21 cellular contexts compared by ENCODE assay signal in the genomic region with DNA sequence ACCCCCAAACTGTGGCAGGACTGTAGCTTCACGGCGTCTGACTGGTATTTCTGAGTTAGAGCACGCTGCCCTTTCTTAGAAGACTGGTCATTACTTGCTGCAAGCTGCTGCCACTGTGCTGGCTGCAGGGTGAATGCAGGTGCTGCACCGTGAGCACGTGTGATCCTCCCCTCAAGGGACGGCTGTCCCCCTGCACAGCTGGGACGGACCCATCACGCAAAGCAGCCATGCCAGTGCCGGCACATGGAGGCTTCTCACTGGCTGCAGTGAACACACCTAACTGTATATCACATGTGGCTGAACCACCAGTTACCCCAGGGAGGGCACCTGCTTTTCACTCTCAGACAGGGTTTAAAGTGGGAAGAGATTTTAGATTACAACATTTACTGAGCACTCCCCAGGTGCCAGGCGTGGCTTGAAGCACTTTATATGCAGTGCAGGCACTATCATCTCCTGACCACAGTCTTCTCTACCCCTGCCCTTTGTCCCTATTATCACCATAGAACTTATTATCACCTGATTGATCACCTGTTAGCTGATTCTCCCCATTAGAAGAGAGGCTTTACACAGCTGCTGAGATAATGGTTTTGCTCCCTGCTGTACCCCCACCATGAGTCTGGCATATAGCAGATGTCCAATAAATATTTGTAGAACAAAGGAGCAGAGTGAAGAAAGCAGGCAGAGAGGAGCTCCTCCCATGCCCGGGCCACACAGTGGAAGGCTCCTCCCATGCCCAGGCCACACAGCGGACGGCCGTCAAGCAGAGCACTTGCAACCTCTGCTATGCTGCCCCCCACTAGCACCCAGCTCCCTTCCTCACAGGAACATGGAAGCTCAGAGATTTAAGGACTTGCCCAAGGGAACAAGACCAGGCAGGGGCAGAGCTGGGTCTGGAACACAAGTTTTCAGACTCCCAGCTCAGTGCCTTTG. TPM values are rescaled to one million over a fixed set of nuclear protein-coding genes. Genes with fewer than 3 reads are reported as not detected.
DNase-seq lines count a peak whose midpoint lies in the region; ATAC-seq, FAIRE-seq and TF ChIP-seq lines count a peak whose summit lies in the region.
"Had no signal": no experiment of that assay in that cellular context is flagged by ENCODE, and none has a peak within 500 bp of the region (broad histone marks: within the 10 kb centered on the region; RNA-seq: fewer than 3 reads in every experiment).

No MANE protein-coding gene starts in this region.

- H3K14ac ChIP-seq in neuronal stem cell (ENCODE audit: low read length), result no peak overlapping the region

- H3F3A ChIP-seq in GM23248 (ENCODE audit: insufficient read depth), result no peaks in the 10 kb centered on the region

- H4K91ac ChIP-seq in neuronal stem cell (ENCODE audit: low read depth, low read length, poor library complexity), result no peak overlapping the region

- H2BK5ac ChIP-seq in neuronal stem cell (ENCODE audit: low read length), result no peak overlapping the region

- no peak overlapping the region for H3K27ac ChIP-seq in GM12878 (ENCODE audit: control insufficient read depth, insufficient read depth)
- no peak overlapping the region for H3K27ac ChIP-seq in neuronal stem cell (replicated peaks; ENCODE audit: low read length)
- H3K27ac ChIP-seq in GM23248, result no peak overlapping the region
- no peak overlapping the region for H3K27ac ChIP-seq in heart right ventricle
- H3K27ac ChIP-seq: coronary artery, sigmoid colon had no signal

- H3K79me2 ChIP-seq in GM12878 (ENCODE audit: control insufficient read depth, insufficient read depth, low read length) (no peaks in the 10 kb centered on the region), GM23248 (ENCODE audit: insufficient read depth) (no peaks in the 10 kb centered on the region)

- H3K4me1 ChIP-seq in GM12878 (ENCODE audit: control insufficient read depth, insufficient read depth, low read length) (no peaks in the 10 kb centered on the region), neuronal stem cell (ENCODE audit: control insufficient read depth in 2 of 2, insufficient read depth in 1 of 2, low read depth in 1 of 2, low read length in 2 of 2) (no peaks in the 10 kb centered on the region), GM23248 (ENCODE audit: insufficient read depth) (no peaks in the 10 kb centered on the region), heart right ventricle (peaks cover 0 to 25% (median 0%) of the 10 kb centered on the region in 9 donors)
- H3K4me1 ChIP-seq: sigmoid colon had no signal

- H3K36me3 ChIP-seq in H7 (replicated peaks; ENCODE audit: control insufficient read depth, insufficient read depth, low read length) (peaks cover 31% of the 10 kb centered on the region), GM12878 (ENCODE audit: control insufficient read depth in 2 of 2, insufficient read depth in 2 of 2, low read length in 1 of 2) (peaks cover 44 to 47% of the 10 kb centered on the region in 2 experiments), neuronal stem cell (replicated peaks in 1 of 2; ENCODE audit: control insufficient read depth in 2 of 2, insufficient read depth in 2 of 2, low read length in 2 of 2) (peaks cover 29 to 74% of the 10 kb centered on the region in 2 donors), GM23248 (ENCODE audit: low read depth) (peaks cover 43% of the 10 kb centered on the region), heart right ventricle (peaks cover 0 to 86% (median 60%) of the 10 kb centered on the region in 9 donors)

- no peak for FAIRE-seq in GM12878 (lab: Jason Lieb, UNC)
- FAIRE-seq: RCC 7860 had no signal

- no peak for TF ChIP-seq RAD21 in GM12878 (IDR thresholded peaks at IDR 0.05; ENCODE audit: insufficient read depth, low read depth, low read length)

- TF ChIP-seq CTCF in GM12878 (IDR thresholded peaks at IDR 0.05 in 2 of 3, conservative IDR thresholded peaks at IDR 0.05 in 1 of 3; ENCODE audit: control insufficient read depth in 2 of 3, extremely low read depth in 1 of 3, insufficient read depth in 1 of 3, low read depth in 3 of 3, low read length in 3 of 3) (no peak), heart right ventricle (IDR thresholded peaks at IDR 0.05) (no peak)

- H3K4me3 ChIP-seq in H7 (ENCODE audit: insufficient read depth, low read depth, low read length) (no peak overlapping the region), GM12878 (no peak overlapping the region), neuronal stem cell (ENCODE audit: low read length in 2 of 2) (peak overlapping the region in 1 of 2 donors; percentile 66), GM23248 (no peak overlapping the region), heart right ventricle (no peak overlapping the region)
- H3K4me3 ChIP-seq: coronary artery, sigmoid colon had no signal

- H3K79me1 ChIP-seq in neuronal stem cell (ENCODE audit: low read depth, low read length), result no peaks in the 10 kb centered on the region

- no peaks in the 10 kb centered on the region for H3K9me2 ChIP-seq in GM23248 (ENCODE audit: insufficient read depth)

- RAD21 ChIA-PET in GM12878 (lab: Charles Lee; ENCODE audit: unreplicated experiment), result interaction anchor here (0.5 kb wide), 1 partner anchor 1749 kb away, joined by 4 read pairs; no protein-coding TSS in a partner anchor

- ATAC-seq in GM12878 (no peak), heart right ventricle (no peak)
- ATAC-seq: HCT116, WTC11 had no signal

- no peaks in the 10 kb centered on the region for H3K9me3 ChIP-seq in GM12878 (replicated peaks; ENCODE audit: control insufficient read depth, insufficient read depth, low read length)
- H3K9me3 ChIP-seq in neuronal stem cell (replicated peaks in 1 of 2; ENCODE audit: control insufficient read depth in 2 of 2, insufficient read depth in 1 of 2, low read depth in 1 of 2, low read length in 2 of 2), result no peaks in the 10 kb centered on the region
- H3K9me3 ChIP-seq in GM23248 (ENCODE audit: low read depth), result no peaks in the 10 kb centered on the region
- H3K9me3 ChIP-seq in heart right ventricle, result no peaks in the 10 kb centered on the region
- H3K9me3 ChIP-seq: sigmoid colon had no signal

- H2BK120ac ChIP-seq in neuronal stem cell (ENCODE audit: low read depth, low read length), result no peak overlapping the region

- H3K9ac ChIP-seq in GM12878 (ENCODE audit: control insufficient read depth, insufficient read depth, low read length) (no peak overlapping the region), neuronal stem cell (ENCODE audit: low read depth, low read length, poor library complexity) (peak overlapping the region; percentile 78), GM23248 (no peak overlapping the region)

- H2AK5ac ChIP-seq in neuronal stem cell (ENCODE audit: low read depth, low read length), result no peak overlapping the region

- H2AFZ ChIP-seq in GM12878 (ENCODE audit: control insufficient read depth, low read depth, low read length) (no peak overlapping the region), neuronal stem cell (ENCODE audit: low read length) (no peak overlapping the region), GM23248 (no peak overlapping the region)

- CTCF ChIA-PET in GM12878 (lab: Yijun Ruan, JAX), result interaction anchor here (0.8 to 1.5 kb wide), 2 partner anchors 8 to 86 kb away, joined by 3 to 8 read pairs; no protein-coding TSS in a partner anchor

- BruUV-seq in GM12878 (replicated peaks; lab: Mats Ljungman, UMichigan), result no TSS peak

- 91% methylated on average over 14 of the region's 14 CpGs for WGBS in GM12878 (ENCODE audit: insufficient coverage, insufficient replicate concordance, low lambda C conversion rate, missing lambda C conversion rate)
- WGBS in neuronal stem cell (ENCODE audit: extremely low coverage in 2 of 2, insufficient read length in 2 of 2, insufficient replicate concordance in 1 of 2), 2 donors, result no CpG with 5 or more reads among the region's 14 CpGs
- WGBS in GM23248 (ENCODE audit: low coverage in 1 of 2, low lambda C conversion rate in 2 of 2, missing lambda C conversion rate in 2 of 2), 2 experiments, result 83 to 86% methylated on average over 14 of the region's 14 CpGs
- WGBS in heart right ventricle, 2 donors, result 85 to 87% methylated on average over 14 of the region's 14 CpGs

- SMC1A ChIA-PET in GM12878 (lab: Charles Lee; ENCODE audit: uncharacterized antibody, unreplicated experiment), result interaction anchor here (0.9 to 1.2 kb wide), 2 partner anchors 8 to 46 kb away, joined by 3 read pairs; no protein-coding TSS in a partner anchor

- no peak overlapping the region for H2BK15ac ChIP-seq in neuronal stem cell (ENCODE audit: low read length)

- H3K18ac ChIP-seq in neuronal stem cell (ENCODE audit: low read length), result no peak overlapping the region

- H4K20me1 ChIP-seq in GM12878 (ENCODE audit: control insufficient read depth, insufficient read depth) (no peaks in the 10 kb centered on the region), GM23248 (ENCODE audit: insufficient read depth) (no peaks in the 10 kb centered on the region)

- no peaks in the 10 kb centered on the region for H3K27me3 ChIP-seq in H7 (ENCODE audit: control insufficient read depth, insufficient read depth, low read length)
- H3K27me3 ChIP-seq in GM12878 (replicated peaks in 1 of 2; ENCODE audit: control insufficient read depth in 2 of 2, insufficient read depth in 2 of 2, low read length in 1 of 2), result no peaks in the 10 kb centered on the region
- H3K27me3 ChIP-seq in neuronal stem cell (ENCODE audit: control insufficient read depth in 3 of 3, insufficient read depth in 3 of 3, low read depth in 1 of 3, low read length in 3 of 3), result no peaks in the 10 kb centered on the region
- H3K27me3 ChIP-seq in GM23248 (replicated peaks; ENCODE audit: insufficient read depth), result no peaks in the 10 kb centered on the region
- no peaks in the 10 kb centered on the region for H3K27me3 ChIP-seq in heart right ventricle
- H3K27me3 ChIP-seq: sigmoid colon had no signal

- in situ Hi-C loops in GM12878 (cut with MboI) (no loop called here), GM23248 (cut with MboI) (no loop called here)

- no peak overlapping the region for H2BK12ac ChIP-seq in neuronal stem cell (ENCODE audit: low read length)

- intact Hi-C loops in GM12878 (cut with micrococcal nuclease; ENCODE audit: unreplicated experiment), result no loop called here
- intact Hi-C loops in heart right ventricle (cut with DNase I), result no loop called here

- no peak overlapping the region for H3K4ac ChIP-seq in neuronal stem cell (ENCODE audit: low read length)

- peak; percentile 19 for DNase-seq in H7
- DNase-seq in NCI-H187 (lab: John Stamatoyannopoulos, UW), result peak; percentile 51 to 84
- no peak for DNase-seq in GM12878 (ENCODE audit: low read depth, low spot score)
- no peak for DNase-seq in neuronal stem cell (ENCODE audit: low spot score)
- DNase-seq in DMS 273 treated with DMSO at 0.1 percent for 48 hours (lab: John Stamatoyannopoulos, UW), result no peak
- DNase-seq in GM23248, result no peak
- no peak for DNase-seq in heart right ventricle
- DNase-seq: activated CD4-positive, alpha-beta memory T cell treated with anti-CD3 and anti-CD28 coated beads, Interleukin-2, amount 10 ng/mL, durations not matched to agents 7 days and 5 days; activated T-cell treated with anti-CD3 and anti-CD28 coated beads, Interleukin-2, amount 50 U/mL, for 4 hours; Calu3; Kasumi-1; NCI-H526 treated with DMSO at 0.1 percent for 48 hours; sigmoid colon; stimulated activated CD4-positive, alpha-beta T cell treated with anti-CD3 and anti-CD28 coated beads, Interleukin-1b, Interleukin-23, amount 100 ng/mL, for 48 hours; substantia nigra had no signal

- TF ChIP-seq POLR2A in GM12878 (IDR thresholded peaks at IDR 0.05; ENCODE audit: low read depth, low read length), result peak; percentile 57

- TF ChIP-seq EP300 in GM12878 (IDR thresholded peaks at IDR 0.05; ENCODE audit: borderline replicate concordance in 1 of 2, control insufficient read depth in 1 of 2, low read depth in 2 of 2, low read length in 2 of 2), result no peak

- no peak overlapping the region for H4K8ac ChIP-seq in neuronal stem cell (ENCODE audit: low read depth, low read length)

- H3K4me2 ChIP-seq in GM12878 (ENCODE audit: control insufficient read depth, insufficient read depth) (no peak overlapping the region), neuronal stem cell (ENCODE audit: insufficient read depth, low read length, poor library complexity, severe bottlenecking) (no peak overlapping the region), GM23248 (ENCODE audit: unreplicated experiment) (no peak overlapping the region)

- POLR2A ChIA-PET in GM12878 (lab: Charles Lee), result interaction anchor here (1.3 kb wide), 1 partner anchor 12 kb away, joined by 3 read pairs; no protein-coding TSS in a partner anchor

- H3K23ac ChIP-seq in neuronal stem cell (ENCODE audit: low read depth, low read length, poor library complexity), result no peak overlapping the region

RNA-seq across cellular contexts. Expression of gene SLC25A47, which starts 25.9 kb away (rescaled TPM):
- total RNA-seq in H7 (2014; rRNA removed; shearing (Covaris generic)), result 0.07 and 0.18 TPM in 2 replicates
- total RNA-seq in GM12878 (2013; cell fraction: nucleolus; rRNA removed), result not detected in 2 replicates
- total RNA-seq in GM12878 (2014; rRNA removed) (not detected in 2 replicates), GM12878 (2014; rRNA removed; fragmentation: Illumina TruSeq; extraction: Trizol) (not detected in 2 replicates), GM12878 (2021) (not detected in 2 replicates), heart right ventricle (not detected)
- not detected for polyA plus RNA-seq in GM12878 (2011; ENCODE audit: low read depth)
- polyA plus RNA-seq in GM12878 (2011; rRNA removed) (not detected in 2 replicates), GM12878 (2014; fragmentation: Illumina TruSeq; extraction: Trizol) (not detected in 2 replicates), GM12878 (2014; fragmentation: Nextera tagmentation; extraction: Ambion mirVana) (not detected), GM12878 (2014; rRNA removed) (0.14 TPM in 1 of 2 replicates, not detected in the other), GM12878 (2016; fragmentation: Nextera tagmentation; extraction: Ambion mirVana) (not detected), GM23248 (2016; fragmentation: Nextera tagmentation; extraction: Ambion mirVana) (not detected in 2 replicates), heart right ventricle (not detected)
- 0.03 TPM in 1 of 2 replicates, not detected in the other for polyA plus RNA-seq in GM12878 (2011; cell fraction: cytosol; rRNA removed)
- 0.09 TPM in 1 of 2 replicates, not detected in the other for polyA plus RNA-seq in GM12878 (2011; cell fraction: nucleus; rRNA removed)
- not detected in 2 replicates for polyA plus RNA-seq in GM12878 (2012)
- not detected in 2 replicates for polyA minus RNA-seq in GM12878 (2011; rRNA and poly(A)+ RNA removed)
- polyA minus RNA-seq in GM12878 (2011; cell fraction: cytosol; rRNA and poly(A)+ RNA removed), result not detected in 2 replicates
- polyA minus RNA-seq in GM12878 (2011; cell fraction: nucleus; rRNA and poly(A)+ RNA removed), result not detected in 2 replicates
- 0.03 TPM for polyA plus RNA-seq in neuronal stem cell (2013, experiment 1 of 2)
- not detected for polyA plus RNA-seq in neuronal stem cell (2013, experiment 2 of 2)
- total RNA-seq in GM23248 (2014; rRNA removed; shearing (Covaris generic)), result not detected in 2 replicates
- total RNA-seq: activated CD4-positive, alpha-beta memory T cell treated with anti-CD3 and anti-CD28 coated beads, Interleukin-2, amount 10 ng/mL, durations not matched to agents 7 days and 5 days; activated T-cell treated with anti-CD3 and anti-CD28 coated beads, Interleukin-2, amount 50 U/mL, for 4 hours; Calu3; lower leg skin; osteocyte; sigmoid colon; WTC11 had no signal

RNA-seq across cellular contexts. Expression of gene WDR25, which starts 27.2 kb away (rescaled TPM):
- total RNA-seq in H7 (2014; rRNA removed; shearing (Covaris generic)), result 10.6 and 18.4 TPM in 2 replicates
- 8.4 and 10.7 TPM in 2 replicates for total RNA-seq in GM12878 (2013; cell fraction: nucleolus; rRNA removed)
- 7.6 and 8.2 TPM in 2 replicates for total RNA-seq in GM12878 (2014; rRNA removed)
- total RNA-seq in GM12878 (2014; rRNA removed; fragmentation: Illumina TruSeq; extraction: Trizol), result 3.2 and 4.1 TPM in 2 replicates
- total RNA-seq in GM12878 (2021), result 5.0 and 5.7 TPM in 2 replicates
- 1.2 TPM for polyA plus RNA-seq in GM12878 (2011; ENCODE audit: low read depth)
- 2.6 and 5.0 TPM in 2 replicates for polyA plus RNA-seq in GM12878 (2011; rRNA removed)
- 5.5 and 7.9 TPM in 2 replicates for polyA plus RNA-seq in GM12878 (2011; cell fraction: cytosol; rRNA removed)
- 5.1 and 6.7 TPM in 2 replicates for polyA plus RNA-seq in GM12878 (2011; cell fraction: nucleus; rRNA removed)
- 3.3 TPM in 2 replicates for polyA plus RNA-seq in GM12878 (2012)
- 3.6 and 6.4 TPM in 2 replicates for polyA plus RNA-seq in GM12878 (2014; fragmentation: Illumina TruSeq; extraction: Trizol)
- under 1 TPM; 0.16 to 0.86 TPM for polyA plus RNA-seq in GM12878 (2014; fragmentation: Nextera tagmentation; extraction: Ambion mirVana)
- polyA plus RNA-seq in GM12878 (2014; rRNA removed), result 4.9 and 6.1 TPM in 2 replicates
- 1 to 10 TPM; 8.6 to 9.0 TPM for polyA plus RNA-seq in GM12878 (2016; fragmentation: Nextera tagmentation; extraction: Ambion mirVana)
- polyA minus RNA-seq in GM12878 (2011; rRNA and poly(A)+ RNA removed), result 4.0 and 8.5 TPM in 2 replicates
- 2.5 and 3.1 TPM in 2 replicates for polyA minus RNA-seq in GM12878 (2011; cell fraction: cytosol; rRNA and poly(A)+ RNA removed)
- polyA minus RNA-seq in GM12878 (2011; cell fraction: nucleus; rRNA and poly(A)+ RNA removed), result 4.8 and 5.2 TPM in 2 replicates
- 8.7 TPM for polyA plus RNA-seq in neuronal stem cell (2013, experiment 1 of 2)
- polyA plus RNA-seq in neuronal stem cell (2013, experiment 2 of 2), result 9.9 TPM
- total RNA-seq in GM23248 (2014; rRNA removed; shearing (Covaris generic)), result 15.3 and 22.4 TPM in 2 replicates
- polyA plus RNA-seq in GM23248 (2016; fragmentation: Nextera tagmentation; extraction: Ambion mirVana), result 19.4 and 20.9 TPM in 2 replicates
- 1 to 10 TPM; 4.5 to 8.4 (median 5.7) TPM for total RNA-seq in heart right ventricle
- polyA plus RNA-seq in heart right ventricle, result 1 to 10 TPM; 2.9 to 7.4 TPM

RNA-seq across cellular contexts. Expression of gene SLC25A29, which starts 42.8 kb away (rescaled TPM):
- 124 and 131 TPM in 2 replicates for total RNA-seq in H7 (2014; rRNA removed; shearing (Covaris generic))
- total RNA-seq in GM12878 (2013; cell fraction: nucleolus; rRNA removed), result 131 and 162 TPM in 2 replicates
- total RNA-seq in GM12878 (2014; rRNA removed) (10.3 and 12.1 TPM in 2 replicates), GM12878 (2014; rRNA removed; fragmentation: Illumina TruSeq; extraction: Trizol) (3.3 and 3.6 TPM in 2 replicates), GM12878 (2021) (11.6 and 12.3 TPM in 2 replicates), heart right ventricle (10 to 100 TPM; 11.0 to 25.3 (median 21.7) TPM)
- 2.8 TPM for polyA plus RNA-seq in GM12878 (2011; ENCODE audit: low read depth)
- polyA plus RNA-seq in GM12878 (2011; rRNA removed) (6.2 and 11.5 TPM in 2 replicates), GM12878 (2014; fragmentation: Illumina TruSeq; extraction: Trizol) (2.0 and 3.4 TPM in 2 replicates), GM12878 (2014; fragmentation: Nextera tagmentation; extraction: Ambion mirVana) (under 1 TPM in 1 of 2 experiments, not detected in 1; 0.42 TPM), GM12878 (2014; rRNA removed) (13.3 and 15.9 TPM in 2 replicates), GM12878 (2016; fragmentation: Nextera tagmentation; extraction: Ambion mirVana) (1 to 10 TPM; 4.0 TPM), GM23248 (2016; fragmentation: Nextera tagmentation; extraction: Ambion mirVana) (5.5 TPM in 2 replicates), heart right ventricle (10 to 100 TPM; 36.7 to 70.7 TPM)
- 12.2 and 21.9 TPM in 2 replicates for polyA plus RNA-seq in GM12878 (2011; cell fraction: cytosol; rRNA removed)
- 94.5 and 119 TPM in 2 replicates for polyA plus RNA-seq in GM12878 (2011; cell fraction: nucleus; rRNA removed)
- polyA plus RNA-seq in GM12878 (2012), result 8.5 and 9.8 TPM in 2 replicates
- polyA minus RNA-seq in GM12878 (2011; rRNA and poly(A)+ RNA removed), result 1.6 and 5.5 TPM in 2 replicates
- polyA minus RNA-seq in GM12878 (2011; cell fraction: cytosol; rRNA and poly(A)+ RNA removed), result 1.8 and 4.8 TPM in 2 replicates
- polyA minus RNA-seq in GM12878 (2011; cell fraction: nucleus; rRNA and poly(A)+ RNA removed), result 10.3 and 12.6 TPM in 2 replicates
- 113 TPM for polyA plus RNA-seq in neuronal stem cell (2013, experiment 1 of 2)
- 111 TPM for polyA plus RNA-seq in neuronal stem cell (2013, experiment 2 of 2)
- total RNA-seq in GM23248 (2014; rRNA removed; shearing (Covaris generic)), result 11.8 and 12.0 TPM in 2 replicates

Comparison
In these comparisons a context has a peak if more than half of its experiments do, and no peak if none do; other contexts are left out.
1. DNase-seq: peak in H7 (single experiment) and NCI-H187 (2 of 2); none in GM12878 (single experiment), neuronal stem cell (single experiment), DMS 273 treated with DMSO at 0.1 percent for 48 hours (single experiment), GM23248 (single experiment) and heart right ventricle (0 of 2).